In the genomic region with DNA sequence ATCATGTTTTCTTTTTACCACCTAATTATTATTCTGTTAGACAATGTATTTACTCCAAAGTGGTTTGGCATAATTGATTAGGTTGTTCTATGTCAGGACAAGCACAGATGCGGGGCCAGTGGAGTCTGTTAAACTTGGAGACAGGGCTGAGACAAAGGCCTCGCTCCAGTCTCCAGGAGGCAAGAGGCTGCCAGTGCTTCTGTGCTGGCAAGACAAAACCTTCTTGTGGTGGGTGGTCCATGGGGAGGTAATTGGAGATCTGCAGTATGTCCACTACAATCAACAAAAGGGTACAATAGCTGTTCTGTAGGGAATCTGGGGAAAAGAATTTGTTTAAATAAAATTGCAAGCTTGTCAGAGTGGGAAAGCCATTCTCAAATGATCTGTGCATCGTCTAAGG, we compare ENCODE assay signal across 15 cellular contexts.
DNase-seq lines count a peak whose midpoint lies in the region; ATAC-seq, FAIRE-seq and TF ChIP-seq lines count a peak whose summit lies in the region.
"Had no signal": no experiment of that assay in that cellular context is flagged by ENCODE, and none has a peak within 500 bp of the region (broad histone marks: within the 10 kb centered on the region; RNA-seq: fewer than 3 reads in every experiment).

No MANE protein-coding gene starts in this region.

- H3K4me3 ChIP-seq in endodermal cell (ENCODE audit: low read length) (no peak overlapping the region), pancreas (no peak overlapping the region)
- H3K4me3 ChIP-seq: A549, HAP-1 had no signal

- ATAC-seq in GM21423 (IDR thresholded peaks at IDR 0.05; ENCODE audit: unreplicated experiment) (no peak), pancreas (no peak)
- ATAC-seq: A549; CD8-positive, alpha-beta T cell; HepG2 had no signal

- H3K27me3 Mint-ChIP-seq in endodermal cell (ENCODE audit: insufficient read depth) = no peaks in the 10 kb centered on the region
- no peaks in the 10 kb centered on the region for H3K27me3 Mint-ChIP-seq in nephron progenitor cell (ENCODE audit: low read depth, poor library complexity)

- H3K9me3 Mint-ChIP-seq in endodermal cell (no peaks in the 10 kb centered on the region), nephron progenitor cell (no peaks in the 10 kb centered on the region)

- H3K36me3 Mint-ChIP-seq in endodermal cell (ENCODE audit: low read depth) (no peaks in the 10 kb centered on the region), nephron progenitor cell (ENCODE audit: low read depth) (no peaks in the 10 kb centered on the region)
- H3K36me3 Mint-ChIP-seq: CD8-positive, alpha-beta T cell had no signal

- H3K4me3 Mint-ChIP-seq in endodermal cell = no peak overlapping the region
- no peak overlapping the region for H3K4me3 Mint-ChIP-seq in nephron progenitor cell
- H3K4me3 Mint-ChIP-seq: CD8-positive, alpha-beta T cell had no signal

- FAIRE-seq in pancreas (lab: Jason Lieb, UNC) = no peak
- FAIRE-seq: A549, HepG2, HTR-8/SVneo had no signal

- H3K9me3 ChIP-seq in endodermal cell (ENCODE audit: control insufficient read depth, low read length) (no peaks in the 10 kb centered on the region), pancreas (no peaks in the 10 kb centered on the region)
- H3K9me3 ChIP-seq: A549, BE2C, HAP-1 had no signal

- TF ChIP-seq CTCF in endodermal cell (conservative IDR thresholded peaks at IDR 0.05) (no peak), nephron progenitor cell (IDR thresholded peaks at IDR 0.05) (no peak), pancreas (IDR thresholded peaks at IDR 0.05) (no peak)

- intact Hi-C loops in pancreas (cut with DNase I) = no loop called here

- H3K4me1 Mint-ChIP-seq in endodermal cell (peaks cover 4% of the 10 kb centered on the region), nephron progenitor cell (peaks cover 26% of the 10 kb centered on the region)

- H3K27ac ChIP-seq in endodermal cell (ENCODE audit: low read depth, low read length) (peak overlapping the region; percentile 3), pancreas (no peak overlapping the region)
- H3K27ac ChIP-seq: A549, C4-2B had no signal

- WGBS in endodermal cell (ENCODE audit: insufficient coverage in 1 of 2, insufficient read length in 1 of 2), 2 experiments = 58 to 78% methylated on average over 2 to 3 of the region's 3 CpGs
- WGBS in pancreas, 2 donors = 60 to 71% methylated on average over 3 of the region's 3 CpGs

- H3K36me3 ChIP-seq in endodermal cell (ENCODE audit: control insufficient read depth, insufficient read depth, low read length) = no peaks in the 10 kb centered on the region
- no peaks in the 10 kb centered on the region for H3K36me3 ChIP-seq in pancreas
- H3K36me3 ChIP-seq: BE2C, HAP-1 had no signal

- peak; percentile 22 for DNase-seq in NCI-H69 (lab: John Stamatoyannopoulos, UW)
- no peak for DNase-seq in endodermal cell
- DNase-seq in nephron progenitor cell = peak; percentile 12
- no peak for DNase-seq in pancreas
- DNase-seq in hippocampal formation (lab: John Stamatoyannopoulos, UW) = no peak
- DNase-seq: BE2C; Caco-2; CD8-positive, alpha-beta T cell; GOT3 had no signal

- H3K9ac ChIP-seq in endodermal cell (ENCODE audit: extremely low read depth, low read length, poor library complexity, severe bottlenecking) = no peak overlapping the region

- H3K4me1 ChIP-seq in endodermal cell (ENCODE audit: control insufficient read depth, insufficient read depth, low read length) (no peaks in the 10 kb centered on the region), pancreas (no peaks in the 10 kb centered on the region)
- H3K4me1 ChIP-seq: A549, BE2C, Caco-2, HAP-1 had no signal

- H3K27me3 ChIP-seq in endodermal cell (ENCODE audit: control insufficient read depth, insufficient read depth, low read length, poor library complexity, severe bottlenecking) (no peaks in the 10 kb centered on the region), pancreas (no peaks in the 10 kb centered on the region)
- H3K27me3 ChIP-seq: BE2C had no signal

- H3K27ac Mint-ChIP-seq in endodermal cell (no peak overlapping the region), nephron progenitor cell (peak overlapping the region; percentile 41)
- H3K27ac Mint-ChIP-seq: CD8-positive, alpha-beta T cell had no signal

Comparison
In these comparisons a context has a peak if more than half of its experiments do, and no peak if none do; other contexts are left out.
1. DNase-seq: peak in NCI-H69 (single experiment) and nephron progenitor cell (single experiment); none in endodermal cell (single experiment), pancreas (0 of 6) and hippocampal formation (0 of 2).